ENCODE assay signal across 8 cellular contexts in the genomic region with DNA sequence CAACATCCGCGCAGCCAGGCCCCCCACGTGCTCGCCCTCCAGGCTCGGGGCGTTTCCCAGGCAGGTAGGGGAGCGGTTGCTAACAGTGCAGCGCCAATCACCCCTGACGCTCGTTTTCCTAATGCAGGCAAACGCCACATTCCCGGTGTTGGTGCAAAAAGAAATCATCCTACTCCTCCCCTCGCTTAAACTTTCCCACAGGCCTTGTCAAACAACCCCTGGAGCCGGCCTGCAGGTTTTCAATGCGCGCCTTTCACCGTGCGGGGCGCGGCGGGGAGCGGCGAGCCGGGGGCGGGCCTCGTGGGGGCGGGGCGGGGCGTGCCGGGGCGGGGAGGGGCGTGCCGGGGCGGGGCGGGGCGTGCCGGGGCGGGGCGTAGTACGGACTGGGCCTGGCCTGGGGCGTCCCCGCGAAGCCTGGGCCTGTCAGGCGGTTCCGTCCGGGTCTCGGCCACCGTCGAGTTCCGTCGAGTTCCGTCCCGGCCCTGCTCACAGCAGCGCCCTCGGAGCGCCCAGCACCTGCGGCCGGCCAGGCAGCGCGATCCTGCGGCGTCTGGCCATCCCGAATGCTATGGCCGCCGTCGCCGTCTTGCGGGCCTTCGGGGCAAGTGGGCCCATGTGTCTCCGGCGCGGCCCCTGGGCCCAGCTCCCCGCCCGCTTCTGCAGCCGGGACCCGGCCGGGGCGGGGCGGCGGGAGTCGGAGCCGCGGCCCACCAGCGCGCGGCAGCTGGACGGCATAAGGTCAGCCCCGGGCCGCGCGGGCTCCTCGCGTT. TPM values are rescaled to one million over a fixed set of nuclear protein-coding genes. Genes with fewer than 3 reads are reported as not detected.
DNase-seq lines count a peak whose midpoint lies in the region; ATAC-seq, FAIRE-seq and TF ChIP-seq lines count a peak whose summit lies in the region.

A gene with protein sequence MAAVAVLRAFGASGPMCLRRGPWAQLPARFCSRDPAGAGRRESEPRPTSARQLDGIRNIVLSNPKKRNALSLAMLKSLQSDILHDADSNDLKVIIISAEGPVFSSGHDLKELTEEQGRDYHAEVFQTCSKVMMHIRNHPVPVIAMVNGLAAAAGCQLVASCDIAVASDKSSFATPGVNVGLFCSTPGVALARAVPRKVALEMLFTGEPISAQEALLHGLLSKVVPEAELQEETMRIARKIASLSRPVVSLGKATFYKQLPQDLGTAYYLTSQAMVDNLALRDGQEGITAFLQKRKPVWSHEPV (plus strand): TSS at position 374 of the 770 bp plus-strand sequence. CDS start 195 bp downstream, at position 569.

- H4K5ac ChIP-seq in H1 (ENCODE audit: insufficient read length, low read depth, low read length): peak within 1 kb of the TSS; percentile 39

- peak within 1 kb of the TSS; percentile 53; the same call in 1 of the 2 replicates for H2AFZ ChIP-seq in H1 (ENCODE audit: low read length)

- H2BK20ac ChIP-seq in H1 (ENCODE audit: low read length): peak within 1 kb of the TSS; percentile 61; the same call in 1 of the 2 replicates

- peak within 1 kb of the TSS; percentile 29 to 68 (median 47); a peak in 5 of 7 replicates for H3K9ac ChIP-seq in H1 (replicated peaks in 1 of 4; ENCODE audit: extremely low read depth in 1 of 4, low read depth in 3 of 4, low read length in 3 of 4)

- peak within 1 kb of the TSS; percentile 59 to 67 for H3K4me2 ChIP-seq in H1 (ENCODE audit: insufficient read depth in 1 of 2, low read depth in 2 of 2, low read length in 2 of 2)

- no peak for FAIRE-seq in H1 (lab: Jason Lieb, UNC)

- TF ChIP-seq POLR2A in H1 (IDR thresholded peaks at IDR 0.05; ENCODE audit: control extremely low read depth in 1 of 2, low read depth in 2 of 2, low read length in 2 of 2): no peak

- H3K23ac ChIP-seq in H1 (ENCODE audit: insufficient read length): no peak within 1 kb of the TSS

- H2BK12ac ChIP-seq in H1 (ENCODE audit: low read depth, low read length): no peak within 1 kb of the TSS

- ATAC-seq in GM19397 (IDR thresholded peaks at IDR 0.05; ENCODE audit: unreplicated experiment) (peak; percentile 71), HG02763 (IDR thresholded peaks at IDR 0.05; ENCODE audit: unreplicated experiment) (no peak)
- ATAC-seq in activated CD8-positive, alpha-beta T cell treated with anti-CD3 and anti-CD28 coated beads for 36 hours: peak; percentile 93

- H3K4me1 Mint-ChIP-seq in CD4-positive, alpha-beta memory T cell: peaks cover 4 to 19% (median 11%) of the 10 kb centered on the region in 4 donors
- H3K4me1 Mint-ChIP-seq in activated CD8-positive, alpha-beta T cell treated with anti-CD3 and anti-CD28 coated beads for 36 hours (ENCODE audit: low read depth): peaks cover 7% of the 10 kb centered on the region

- H3K27ac ChIP-seq in CD4-positive, alpha-beta memory T cell (ENCODE audit: low read depth, low read length): no peak within 1 kb of the TSS
- H3K27ac ChIP-seq in HL-60 (replicated peaks): no peak within 1 kb of the TSS
- H3K27ac ChIP-seq in H1 (ENCODE audit: low read depth, low read length): no peak within 1 kb of the TSS

- peaks cover 7% of the 10 kb centered on the region for H3K4me1 ChIP-seq in CD4-positive, alpha-beta memory T cell (ENCODE audit: insufficient read depth, low read length)
- peaks cover 0 to 8% (median 4%) of the 10 kb centered on the region in 4 experiments; a peak in 6 of 7 replicates for H3K4me1 ChIP-seq in H1 (replicated peaks in 1 of 4; ENCODE audit: control insufficient read depth in 3 of 4, insufficient read depth in 4 of 4, low read length in 3 of 4)

- H2BK120ac ChIP-seq in H1 (replicated peaks; ENCODE audit: low read depth, low read length): no peak within 1 kb of the TSS

- H3K27me3 Mint-ChIP-seq in CD4-positive, alpha-beta memory T cell: peaks cover 12 to 13% of the 10 kb centered on the region in 2 donors
- H3K27me3 Mint-ChIP-seq in activated CD8-positive, alpha-beta T cell treated with anti-CD3 and anti-CD28 coated beads for 36 hours: peaks cover 18% of the 10 kb centered on the region

- H3K23me2 ChIP-seq in H1 (ENCODE audit: low read depth, low read length): peaks cover 7% of the 10 kb centered on the region; the same call in 1 of the 2 replicates

- H2AK5ac ChIP-seq in H1 (ENCODE audit: low read depth, low read length): no peak within 1 kb of the TSS

- intact Hi-C loops in CD4-positive, alpha-beta memory T cell (cut with micrococcal nuclease): loop anchor here (10.0 kb wide), 1 partner anchor 57 kb away; no protein-coding TSS in a partner anchor
- intact Hi-C loops in activated CD8-positive, alpha-beta T cell treated with anti-CD3 and anti-CD28 coated beads for 36 hours (cut with micrococcal nuclease): no loop called here

- peak within 1 kb of the TSS; percentile 41 for H4K91ac ChIP-seq in H1 (replicated peaks; ENCODE audit: insufficient read length, low read length)

- peak within 1 kb of the TSS; percentile 68; the same call in 1 of the 2 replicates for H3K18ac ChIP-seq in H1 (ENCODE audit: extremely low read depth, low read length)

- WGBS in H1 (ENCODE audit: extremely low coverage in 1 of 2, insufficient coverage in 1 of 2, insufficient read length in 1 of 2, insufficient replicate concordance in 2 of 2, low coverage in 1 of 2, low lambda C conversion rate in 2 of 2, missing lambda C conversion rate in 1 of 2), 2 experiments: 44% methylated on average over 27 of the region's 93 CpGs; no CpG with 5 or more reads in 1 of the 2 experiments

- H3K36me3 ChIP-seq in CD4-positive, alpha-beta memory T cell (ENCODE audit: insufficient read depth, low read length): no peaks in the 10 kb centered on the region
- no peaks in the 10 kb centered on the region; a peak in 1 of 8 replicates for H3K36me3 ChIP-seq in H1 (ENCODE audit: control insufficient read depth in 2 of 4, insufficient read depth in 4 of 4, low read length in 3 of 4)

- H3K79me1 ChIP-seq in H1 (ENCODE audit: low read depth, low read length): no peaks in the 10 kb centered on the region; the same call in 1 of the 2 replicates

- peak; percentile 17 to 48 (median 37) for DNase-seq in CD4-positive, alpha-beta memory T cell
- DNase-seq in HL-60 (ENCODE audit: low read depth in 1 of 2, low spot score in 1 of 2) (no peak), H1 (ENCODE audit: low read depth in 1 of 2, low spot score in 2 of 2) (peak in 1 of 2 experiments; percentile 84), mesenteric fat pad (ENCODE audit: low spot score) (peak; percentile 92)
- peak; percentile 48 for DNase-seq in activated CD8-positive, alpha-beta T cell treated with anti-CD3 and anti-CD28 coated beads for 36 hours
- peak; percentile 6 to 15 for DNase-seq in stimulated activated CD8-positive, alpha-beta memory T cell treated with anti-CD3 and anti-CD28 coated beads, Interleukin-4, amount 100 ng/mL, for 4 hours (ENCODE audit: low read depth in 2 of 2, low spot score in 1 of 2)

- POLR2A ChIA-PET in CD4-positive, alpha-beta memory T cell (lab: Charles Lee; ENCODE audit: partially characterized antibody): interaction anchor here (0.7 kb wide), 1 partner anchor 217 kb away, joined by 3 read pairs; no protein-coding TSS in a partner anchor
- POLR2A ChIA-PET in activated CD8-positive, alpha-beta T cell treated with anti-CD3 and anti-CD28 coated beads for 36 hours (lab: Charles Lee): no interaction called here
- POLR2A ChIA-PET in H1 (lab: Charles Lee; ENCODE audit: partially characterized antibody): interaction anchor here (1.7 to 1.8 kb wide), 2 partner anchors 15 to 133 kb away, joined by 6 to 7 read pairs; no protein-coding TSS in a partner anchor

- no peak within 1 kb of the TSS for H3K56ac ChIP-seq in H1 (replicated peaks; ENCODE audit: insufficient read length, low read depth, low read length)

- no peaks in the 10 kb centered on the region for H3K79me2 ChIP-seq in H1 (ENCODE audit: control insufficient read depth in 1 of 2, insufficient read depth in 2 of 2, low read length in 2 of 2)

- H3K4me3 ChIP-seq in CD4-positive, alpha-beta memory T cell (ENCODE audit: low read length in 2 of 2): peak within 1 kb of the TSS in 1 of 2 donors; percentile 19
- H3K4me3 ChIP-seq in HL-60 (replicated peaks; ENCODE audit: insufficient read depth, low read length): peak within 1 kb of the TSS; percentile 28
- H3K4me3 ChIP-seq in H1 (ENCODE audit: extremely low read depth in 1 of 4, insufficient read depth in 2 of 4, low read depth in 3 of 4, low read length in 4 of 4): peak within 1 kb of the TSS; percentile 36 to 61 (median 45)

- H3K36me3 Mint-ChIP-seq in CD4-positive, alpha-beta memory T cell: peaks cover 0 to 7% of the 10 kb centered on the region in 2 donors
- no peaks in the 10 kb centered on the region for H3K36me3 Mint-ChIP-seq in activated CD8-positive, alpha-beta T cell treated with anti-CD3 and anti-CD28 coated beads for 36 hours (ENCODE audit: low read depth)

- H2BK5ac ChIP-seq in H1 (ENCODE audit: low read depth, low read length): no peak within 1 kb of the TSS

- CTCF ChIA-PET in CD4-positive, alpha-beta memory T cell (lab: Charles Lee; ENCODE audit: partially characterized antibody): interaction anchor here (1.2 kb wide), 1 partner anchor 16 kb away, joined by 5 read pairs; no protein-coding TSS in a partner anchor
- CTCF ChIA-PET in activated CD8-positive, alpha-beta T cell treated with anti-CD3 and anti-CD28 coated beads for 36 hours (lab: Charles Lee): interaction anchor here (2.9 kb wide), 1 partner anchor 15 kb away, joined by 12 read pairs; no protein-coding TSS in a partner anchor
- CTCF ChIA-PET in H1 (lab: Charles Lee; ENCODE audit: partially characterized antibody): interaction anchor here (1.2 to 1.5 kb wide), 2 partner anchors 16 to 41 kb away, joined by 6 to 7 read pairs; no protein-coding TSS in a partner anchor

- H3K9me3 Mint-ChIP-seq in CD4-positive, alpha-beta memory T cell: peaks cover 0 to 8% (median 2%) of the 10 kb centered on the region in 8 donors
- H3K9me3 Mint-ChIP-seq in activated CD8-positive, alpha-beta T cell treated with anti-CD3 and anti-CD28 coated beads for 36 hours: no peaks in the 10 kb centered on the region

- no peak within 1 kb of the TSS for H3K4ac ChIP-seq in H1 (replicated peaks; ENCODE audit: insufficient read length, low read depth, low read length)

- TF ChIP-seq CTCF in HL-60 (IDR thresholded peaks at IDR 0.05; ENCODE audit: insufficient read depth, low read length) (no peak), H1 (IDR thresholded peaks at IDR 0.05; ENCODE audit: control extremely low read depth in 1 of 3, insufficient read depth in 1 of 3, low read depth in 1 of 3, low read length in 3 of 3) (no peak)
- TF ChIP-seq CTCF in activated CD8-positive, alpha-beta T cell treated with anti-CD3 and anti-CD28 coated beads for 36 hours (IDR thresholded peaks at IDR 0.05): no peak

- no peaks in the 10 kb centered on the region for H4K20me1 ChIP-seq in H1 (replicated peaks in 1 of 2; ENCODE audit: control insufficient read depth in 1 of 2, insufficient read depth in 2 of 2, low read length in 2 of 2)

- no peaks in the 10 kb centered on the region for H3K9me3 ChIP-seq in CD4-positive, alpha-beta memory T cell (ENCODE audit: control insufficient read depth in 1 of 2, low read length in 2 of 2)
- no peaks in the 10 kb centered on the region; a peak in 2 of 4 replicates for H3K9me3 ChIP-seq in H1 (ENCODE audit: insufficient read depth in 2 of 2, low read depth in 1 of 2, low read length in 1 of 2)

- H3K14ac ChIP-seq in H1 (ENCODE audit: insufficient read length): no peak within 1 kb of the TSS

- peak within 1 kb of the TSS in 1 of 7 donors; percentile 64 for H3K27ac Mint-ChIP-seq in CD4-positive, alpha-beta memory T cell
- no peak within 1 kb of the TSS for H3K27ac Mint-ChIP-seq in activated CD8-positive, alpha-beta T cell treated with anti-CD3 and anti-CD28 coated beads for 36 hours

- H2BK15ac ChIP-seq in H1 (ENCODE audit: low read length): no peak within 1 kb of the TSS

- H3K27me3 ChIP-seq in CD4-positive, alpha-beta memory T cell (ENCODE audit: insufficient read depth, low read length): no peaks in the 10 kb centered on the region
- H3K27me3 ChIP-seq in HL-60 (ENCODE audit: insufficient read depth, poor library complexity, severe bottlenecking) (no peaks in the 10 kb centered on the region), H1 (replicated peaks in 1 of 4; ENCODE audit: control insufficient read depth in 3 of 4, extremely low read depth in 1 of 4, insufficient read depth in 3 of 4, low read length in 3 of 4) (no peaks in the 10 kb centered on the region; a peak in 1 of 7 replicates)

- peak within 1 kb of the TSS; percentile 96 for H4K8ac ChIP-seq in H1 (ENCODE audit: extremely low read depth, insufficient read depth, low read length)

- TF ChIP-seq EP300 in H1 (IDR thresholded peaks at IDR 0.05; ENCODE audit: borderline replicate concordance in 1 of 2, low read depth in 2 of 2, low read length in 2 of 2): no peak

- H3K4me3 Mint-ChIP-seq in CD4-positive, alpha-beta memory T cell: peak within 1 kb of the TSS; percentile 43 to 84 (median 76)
- peak within 1 kb of the TSS; percentile 56 for H3K4me3 Mint-ChIP-seq in activated CD8-positive, alpha-beta T cell treated with anti-CD3 and anti-CD28 coated beads for 36 hours

- no peak for TF ChIP-seq RAD21 in H1 (IDR thresholded peaks at IDR 0.05 in 1 of 2, conservative IDR thresholded peaks at IDR 0.05 in 1 of 2; ENCODE audit: low read depth in 2 of 2, low read length in 2 of 2)

RNA-seq across cellular contexts. Expression of the gene that starts here (rescaled TPM):
- total RNA-seq in CD4-positive, alpha-beta memory T cell: under 1 TPM; 0.47 to 0.49 TPM
- polyA plus RNA-seq in CD4-positive, alpha-beta memory T cell: under 1 TPM in 1 of 2 donors, not detected in 1; 0.14 TPM
- total RNA-seq in activated CD8-positive, alpha-beta T cell treated with anti-CD3 and anti-CD28 coated beads for 36 hours: 1 to 10 TPM; 1.1 to 1.7 TPM
- total RNA-seq in H1 (2021; fragmentation: NEBNext Ultra II Directional; extraction: Animal tissue kit (Norgen Biotek cat#: 25700)): 19.9 and 20.1 TPM in 2 replicates
- 15.6 and 19.1 TPM in 2 replicates for polyA plus RNA-seq in H1 (2011; rRNA removed)
- polyA plus RNA-seq in H1 (2011; cell fraction: cytosol; rRNA removed): 18.1 TPM
- polyA plus RNA-seq in H1 (2011; cell fraction: nucleus; rRNA removed): 18.7 TPM
- polyA plus RNA-seq in H1 (2012, experiment 1 of 2): 8.2 to 11.5 TPM (median 10.6 TPM) in 4 replicates
- polyA plus RNA-seq in H1 (2012, experiment 2 of 2): 9.6 TPM
- polyA plus RNA-seq in H1 (2013, experiment 1 of 2): 13.1 TPM
- 11.3 TPM for polyA plus RNA-seq in H1 (2013, experiment 2 of 2)
- polyA minus RNA-seq in H1 (2011; rRNA and poly(A)+ RNA removed): 12.3 and 13.7 TPM in 2 replicates
- polyA minus RNA-seq in H1 (2011; cell fraction: cytosol; rRNA and poly(A)+ RNA removed): 5.9 TPM
- polyA minus RNA-seq in H1 (2011; cell fraction: nucleus; rRNA and poly(A)+ RNA removed): 11.9 TPM
- 161 TPM for total RNA-seq in mesenteric fat pad

Comparison
In these comparisons a context has a peak if more than half of its experiments do, and no peak if none do; other contexts are left out.
1. RNA of the gene that starts here (polyA plus RNA-seq): 8.2 to 19.1 TPM in H1; 0.14 TPM in CD4-positive, alpha-beta memory T cell; every median in the first group is over 4 times any median in the second.
2. Peak in DNase-seq in CD4-positive, alpha-beta memory T cell; RNA of the gene not detected or under 1 TPM.
3. DNase-seq: peak in activated CD8-positive, alpha-beta T cell treated with anti-CD3 and anti-CD28 coated beads for 36 hours (single experiment), mesenteric fat pad (single experiment) and stimulated activated CD8-positive, alpha-beta memory T cell treated with anti-CD3 and anti-CD28 coated beads, Interleukin-4, amount 100 ng/mL, for 4 hours (2 of 2); none in HL-60 (0 of 2).